ENCODE assay signal across 8 cellular contexts in genomic region chr11:81644239-81644840, GRCh38.
A peak's percentile ranks its signal among the peaks of the same experiment; 100 is the strongest.
DNase-seq lines count a peak whose midpoint lies in the region; ATAC-seq and TF ChIP-seq lines count a peak whose summit lies in the region.

No MANE protein-coding gene starts in this region.

- DNase-seq in natural killer cell (no peak), NT2/D1 (ENCODE audit: low read depth, low spot score) (peak; percentile 44), cardiac fibroblast (ENCODE audit: low read depth in 2 of 2) (peak; percentile 46 to 54), memory B cell (ENCODE audit: low spot score in 2 of 2) (peak in 1 of 2 donors; percentile 26)
- no peak for DNase-seq in natural killer cell treated with Interleukin-12 subunit alpha and Interleukin-12 subunit beta and Interleukin-15 and Interleukin-18, amount 100 ng/mL, for 72 hours (ENCODE audit: low spot score)

- H3K4me3 ChIP-seq in NT2/D1 (ENCODE audit: insufficient read length, low read depth) = no peak overlapping the region
- no peak overlapping the region for H3K4me3 ChIP-seq in cardiac fibroblast (replicated peaks in 1 of 2; ENCODE audit: low read depth in 2 of 2, low read length in 2 of 2)

- H3K9me3 ChIP-seq in NT2/D1 (ENCODE audit: insufficient read depth, low read length) = no peaks in the 10 kb centered on the region

- H3K27me3 Mint-ChIP-seq in natural killer cell (ENCODE audit: low read depth in 2 of 2) (no peaks in the 10 kb centered on the region), memory B cell (no peaks in the 10 kb centered on the region)
- peaks cover 0 to 17% of the 10 kb centered on the region in 2 donors for H3K27me3 Mint-ChIP-seq in natural killer cell treated with Interleukin-12 subunit alpha and Interleukin-12 subunit beta and Interleukin-15 and Interleukin-18, amount 100 ng/mL, for 72 hours

- no peak overlapping the region for H3K9ac ChIP-seq in NT2/D1 (ENCODE audit: insufficient read length, low read depth)

- H3K4me3 Mint-ChIP-seq in natural killer cell (no peak overlapping the region), memory B cell (no peak overlapping the region)
- H3K4me3 Mint-ChIP-seq in natural killer cell treated with Interleukin-12 subunit alpha and Interleukin-12 subunit beta and Interleukin-15 and Interleukin-18, amount 100 ng/mL, for 72 hours = no peak overlapping the region

- intact Hi-C loops in natural killer cell (cut with micrococcal nuclease) = no loop called here

- peaks cover 0 to 4% of the 10 kb centered on the region in 2 donors for H3K4me1 Mint-ChIP-seq in natural killer cell
- H3K4me1 Mint-ChIP-seq in natural killer cell treated with Interleukin-12 subunit alpha and Interleukin-12 subunit beta and Interleukin-15 and Interleukin-18, amount 100 ng/mL, for 72 hours (ENCODE audit: low read depth in 2 of 2) = no peaks in the 10 kb centered on the region
- no peaks in the 10 kb centered on the region for H3K4me1 Mint-ChIP-seq in memory B cell

- H3K36me3 ChIP-seq in NT2/D1 (ENCODE audit: insufficient read depth, insufficient read length, low read length) = no peaks in the 10 kb centered on the region

- ATAC-seq in natural killer cell (peak; percentile 24 to 65 (median 48)), GM21367 (IDR thresholded peaks at IDR 0.05; ENCODE audit: unreplicated experiment) (peak; percentile 94), HG03469 (IDR thresholded peaks at IDR 0.05; ENCODE audit: unreplicated experiment) (peak; percentile 88), memory B cell (ENCODE audit: low read depth) (peak; percentile 60), HG03139 (IDR thresholded peaks at IDR 0.05; ENCODE audit: unreplicated experiment) (no peak)
- no peak for ATAC-seq in natural killer cell treated with Interleukin-12 subunit alpha and Interleukin-12 subunit beta and Interleukin-15 and Interleukin-18, amount 100 ng/mL, for 72 hours

- TF ChIP-seq CTCF in natural killer cell (IDR thresholded peaks at IDR 0.05) (peak; percentile 55), cardiac fibroblast (IDR thresholded peaks at IDR 0.05; ENCODE audit: low read depth, low read length) (peak; percentile 45)

- H3K4me1 ChIP-seq in NT2/D1 (ENCODE audit: insufficient read depth, insufficient read length) = no peaks in the 10 kb centered on the region

- H3K36me3 Mint-ChIP-seq in natural killer cell (no peaks in the 10 kb centered on the region), memory B cell (no peaks in the 10 kb centered on the region)
- no peaks in the 10 kb centered on the region for H3K36me3 Mint-ChIP-seq in natural killer cell treated with Interleukin-12 subunit alpha and Interleukin-12 subunit beta and Interleukin-15 and Interleukin-18, amount 100 ng/mL, for 72 hours

- H3K9me3 Mint-ChIP-seq in natural killer cell = no peaks in the 10 kb centered on the region
- no peaks in the 10 kb centered on the region for H3K9me3 Mint-ChIP-seq in natural killer cell treated with Interleukin-12 subunit alpha and Interleukin-12 subunit beta and Interleukin-15 and Interleukin-18, amount 100 ng/mL, for 72 hours
- no peaks in the 10 kb centered on the region for H3K9me3 Mint-ChIP-seq in memory B cell

- H3K27ac Mint-ChIP-seq in natural killer cell = no peak overlapping the region
- no peak overlapping the region for H3K27ac Mint-ChIP-seq in natural killer cell treated with Interleukin-12 subunit alpha and Interleukin-12 subunit beta and Interleukin-15 and Interleukin-18, amount 100 ng/mL, for 72 hours
- no peak overlapping the region for H3K27ac Mint-ChIP-seq in memory B cell

- H3K27me3 ChIP-seq in NT2/D1 (ENCODE audit: insufficient read depth, insufficient read length) = no peaks in the 10 kb centered on the region

Comparison
In these comparisons a context has a peak if more than half of its experiments do, and no peak if none do; other contexts are left out.
1. ATAC-seq: peak in natural killer cell (3 of 3), GM21367 (single experiment), HG03469 (single experiment) and memory B cell (single experiment); none in natural killer cell treated with Interleukin-12 subunit alpha and Interleukin-12 subunit beta and Interleukin-15 and Interleukin-18, amount 100 ng/mL, for 72 hours (0 of 2) and HG03139 (single experiment).
2. DNase-seq: peak in NT2/D1 (single experiment) and cardiac fibroblast (2 of 2); none in natural killer cell (single experiment) and natural killer cell treated with Interleukin-12 subunit alpha and Interleukin-12 subunit beta and Interleukin-15 and Interleukin-18, amount 100 ng/mL, for 72 hours (single experiment).